ENCODE assay signal across 19 cellular contexts in the genomic region with DNA sequence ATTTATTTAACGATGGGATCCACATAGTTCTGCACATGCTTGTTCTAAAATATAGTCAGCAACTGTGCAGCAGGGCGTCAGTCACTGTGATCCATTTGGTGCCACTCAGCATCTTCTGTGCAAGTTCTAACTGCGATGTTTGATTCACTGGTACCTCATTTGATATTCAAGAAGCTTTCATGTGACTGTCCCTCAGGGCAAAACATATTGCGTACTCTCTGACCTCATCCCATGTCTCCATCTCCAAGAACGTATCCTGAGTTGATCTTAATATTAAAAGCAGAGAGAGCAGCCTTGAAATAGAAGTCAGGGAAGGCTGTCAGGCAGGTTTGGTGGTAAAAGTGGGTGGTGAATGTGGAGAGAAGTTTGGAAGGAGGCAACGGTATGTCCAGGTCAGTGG.
DNase-seq lines count a peak whose midpoint lies in the region; ATAC-seq, FAIRE-seq and TF ChIP-seq lines count a peak whose summit lies in the region.
"Had no signal": no experiment of that assay in that cellular context is flagged by ENCODE, and none has a peak within 500 bp of the region (broad histone marks: within the 10 kb centered on the region; RNA-seq: fewer than 3 reads in every experiment).

No MANE protein-coding gene starts in this region.

- FAIRE-seq in keratinocyte (lab: Jason Lieb, UNC): no peak
- FAIRE-seq: A549, D721Med had no signal

- ATAC-seq in HG03565 (IDR thresholded peaks at IDR 0.05; ENCODE audit: unreplicated experiment): no peak
- ATAC-seq in HG03097 (IDR thresholded peaks at IDR 0.05; ENCODE audit: low FRiP score, unreplicated experiment): no peak
- ATAC-seq: A549 had no signal

- POLR2A ChIA-PET in HEK293 (lab: Yijun Ruan, JAX): no interaction called here

- DNase-seq in SK-MEL-5 (ENCODE audit: low read depth, low spot score) (peak; percentile 63), epithelial cell of esophagus (ENCODE audit: low read depth) (peak; percentile 68), keratinocyte (ENCODE audit: low read depth, low spot score) (no peak), NCI-H2196 (lab: John Stamatoyannopoulos, UW; ENCODE audit: unreplicated experiment) (no peak)
- DNase-seq: BE2C; CD4-positive, alpha-beta memory T cell; COR-L47; DMS153; DMS79 treated with DMSO at 0.1 percent for 48 hours; EL; GDM1; HCEC 1CT; IMR-90 had no signal

- H3K4me2 ChIP-seq in keratinocyte (ENCODE audit: control insufficient read depth, extremely low read depth, insufficient read depth, low read depth, low read length): peak overlapping the region; percentile 29
- H3K4me2 ChIP-seq: A549 had no signal

- no peaks in the 10 kb centered on the region for H3K9me3 ChIP-seq in HEK293 (ENCODE audit: control insufficient read depth, insufficient read depth, low read depth, low read length)
- H3K9me3 ChIP-seq in keratinocyte (ENCODE audit: control insufficient read depth, low read depth, low read length): no peaks in the 10 kb centered on the region
- H3K9me3 ChIP-seq: A549, BE2C had no signal

- H3K9ac ChIP-seq in keratinocyte (ENCODE audit: control insufficient read depth, extremely low read depth, insufficient read depth, low read length): no peak overlapping the region

- H2AFZ ChIP-seq in keratinocyte (ENCODE audit: control insufficient read depth, low read length): no peak overlapping the region

- CTCF ChIA-PET in HEK293 (lab: Yijun Ruan, JAX): interaction anchor here (0.7 kb wide), 1 partner anchor 512 kb away, joined by 3 read pairs; no protein-coding TSS in a partner anchor

- no peak overlapping the region for H3K27ac ChIP-seq in HEK293 (ENCODE audit: extremely low read depth, low read depth, low read length)
- H3K27ac ChIP-seq in keratinocyte (ENCODE audit: control insufficient read depth, insufficient read depth, low read length): no peak overlapping the region
- H3K27ac ChIP-seq: A549, C4-2B had no signal

- no peaks in the 10 kb centered on the region for H3K9me1 ChIP-seq in keratinocyte (ENCODE audit: control insufficient read depth, extremely low read depth, insufficient read depth, low read length)

- TF ChIP-seq CTCF in HEK293 (tag by site-specific recombination; IDR thresholded peaks at IDR 0.05) (no peak), epithelial cell of esophagus (IDR thresholded peaks at IDR 0.05; ENCODE audit: insufficient read depth, low read depth, low read length, missing control alignments) (no peak), keratinocyte (optimal IDR thresholded peaks at IDR 0.05 in 1 of 3, IDR thresholded peaks at IDR 0.05 in 1 of 3, conservative IDR thresholded peaks at IDR 0.05 in 1 of 3; ENCODE audit: extremely low read depth in 1 of 3, insufficient read depth in 2 of 3, low read length in 3 of 3) (no peak)

- no peaks in the 10 kb centered on the region for H3K79me2 ChIP-seq in keratinocyte (ENCODE audit: control insufficient read depth, insufficient read depth, low read length)

- H3K36me3 ChIP-seq in HEK293 (ENCODE audit: control insufficient read depth in 2 of 2, insufficient read depth in 1 of 2, low read length in 2 of 2): no peaks in the 10 kb centered on the region
- no peaks in the 10 kb centered on the region for H3K36me3 ChIP-seq in keratinocyte (ENCODE audit: control insufficient read depth in 2 of 2, extremely low read depth in 1 of 2, insufficient read depth in 2 of 2, low read length in 2 of 2)
- H3K36me3 ChIP-seq: BE2C had no signal

- dilution Hi-C loops in keratinocyte (cut with MboI; ENCODE audit: extremely low pct_ligation_motif_present, low sequenced_read_pairs): no loop called here

- H3K4me3 ChIP-seq in HEK293 (ENCODE audit: low read depth, low read length) (no peak overlapping the region), epithelial cell of esophagus (ENCODE audit: low read length) (no peak overlapping the region), keratinocyte (ENCODE audit: control insufficient read depth in 2 of 3, extremely low read depth in 1 of 3, insufficient read depth in 2 of 3, low read depth in 1 of 3, low read length in 3 of 3) (no peak overlapping the region)
- H3K4me3 ChIP-seq: A549 had no signal

- H4K20me1 ChIP-seq in keratinocyte (ENCODE audit: control insufficient read depth, extremely low read depth, insufficient read depth, low read length): no peaks in the 10 kb centered on the region

- H3K27me3 ChIP-seq in keratinocyte (ENCODE audit: control insufficient read depth, extremely low read depth, insufficient read depth, low read length): no peaks in the 10 kb centered on the region
- H3K27me3 ChIP-seq: BE2C had no signal

- H3K4me1 ChIP-seq in HEK293 (ENCODE audit: control insufficient read depth, insufficient read depth, low read length) (no peaks in the 10 kb centered on the region), keratinocyte (ENCODE audit: control insufficient read depth, extremely low read depth, insufficient read depth, low read length) (peaks cover 4% of the 10 kb centered on the region)
- H3K4me1 ChIP-seq: A549, BE2C had no signal

- in situ Hi-C loops in SK-MEL-5 (cut with HindIII; ENCODE audit: low pct_unique_long_range_greater_than_20kb, low sequenced_read_pairs): no loop called here

TF ChIP-seq in HEK293, 187 proteins besides CTCF, POLR2A, EP300 and RAD21:
- TF ChIP-seq ZBTB21 (tag by site-specific recombination; IDR thresholded peaks at IDR 0.05) (0 out of 2 replicates have a peak, but pooled peaks have one; percentile 34), RBAK (tag by site-specific recombination; IDR thresholded peaks at IDR 0.05) (no peak)

Comparison
In these comparisons a context has a peak if more than half of its experiments do, and no peak if none do; other contexts are left out.
1. DNase-seq: peak in SK-MEL-5 (single experiment) and epithelial cell of esophagus (single experiment); none in keratinocyte (single experiment) and NCI-H2196 (single experiment).